14 cellular contexts compared by ENCODE assay signal in genomic region chr7:44378744-44379143, GRCh38. TPM values are rescaled to one million over a fixed set of nuclear protein-coding genes. Genes with fewer than 3 reads are reported as not detected.
A peak's percentile ranks its signal among the peaks of the same experiment; 100 is the strongest.
DNase-seq lines count a peak whose midpoint lies in the region; ATAC-seq and TF ChIP-seq lines count a peak whose summit lies in the region.
"Had no signal": no experiment of that assay in that cellular context is flagged by ENCODE, and none has a peak within 500 bp of the region (broad histone marks: within the 10 kb centered on the region; RNA-seq: fewer than 3 reads in every experiment).

No MANE protein-coding gene starts in this region.

- H3K14ac ChIP-seq in IMR-90 (replicated peaks; ENCODE audit: low read depth, low read length) = peak overlapping the region; percentile 89
- no peak overlapping the region for H3K14ac ChIP-seq in mesenchymal stem cell (ENCODE audit: low read length in 2 of 2)

- no CpG with 5 or more reads among the region's 3 CpGs for WGBS in IMR-90 (ENCODE audit: extremely low coverage in 2 of 2, insufficient read length in 1 of 2), 2 experiments
- WGBS in mesenchymal stem cell = 0% methylated on average over 2 of the region's 3 CpGs

- peaks cover 0 to 44% of the 10 kb centered on the region in 2 experiments; a peak in 2 of 4 replicates for H3K79me1 ChIP-seq in IMR-90 (ENCODE audit: low read depth in 1 of 2, low read length in 2 of 2)
- H3K79me1 ChIP-seq in mesenchymal stem cell (replicated peaks; ENCODE audit: low read length, poor library complexity, severe bottlenecking) = peaks cover 9% of the 10 kb centered on the region

- no peak overlapping the region for H3K4me3 Mint-ChIP-seq in CD4-positive, alpha-beta memory T cell
- H3K4me3 Mint-ChIP-seq in activated T-helper 2 cell treated with anti-CD3 and anti-CD28 coated beads, Interferon-gamma antibody, Interleukin-2, Interleukin-4, amounts not matched to agents 10 μg/mL and 5 μg/mL and 100 μg/mL, durations not matched to agents 14 hours and 24 hours and 36 hours (ENCODE audit: low read depth) = no peak overlapping the region
- H3K4me3 Mint-ChIP-seq: activated naive CD4-positive, alpha-beta T cell treated with anti-CD3 and anti-CD28 coated beads for 36 hours; nephron progenitor cell had no signal

- H2AK5ac ChIP-seq in IMR-90 (ENCODE audit: low read depth, low read length) (peak overlapping the region; percentile 95), mesenchymal stem cell (ENCODE audit: low read length, severe bottlenecking) (no peak overlapping the region)

- no peak for TF ChIP-seq RAD21 in IMR-90 (IDR thresholded peaks at IDR 0.05; ENCODE audit: low read length)

- 0 out of 2 replicates have a peak overlapping the region, but pooled peaks have one; percentile 56 for H4K5ac ChIP-seq in IMR-90 (ENCODE audit: low read depth, low read length)

- H3K27ac ChIP-seq in CD4-positive, alpha-beta memory T cell (ENCODE audit: low read depth, low read length) = no peak overlapping the region
- H3K27ac ChIP-seq in IMR-90 (ENCODE audit: insufficient read depth, low read length) = peak overlapping the region; percentile 65; the same call in 1 of the 2 replicates
- peak overlapping the region; percentile 59 for H3K27ac ChIP-seq in brain microvascular endothelial cell
- H3K27ac ChIP-seq in mesenchymal stem cell (ENCODE audit: low read length, poor library complexity, severe bottlenecking) = peak overlapping the region; percentile 71
- H3K27ac ChIP-seq in coronary artery = no peak overlapping the region
- H3K27ac ChIP-seq: upper lobe of right lung had no signal

- in situ Hi-C loops in IMR-90 (cut with MboI; ENCODE audit: low sequenced_read_pairs) = no loop called here
- in situ Hi-C loops in brain microvascular endothelial cell (cut with HindIII; ENCODE audit: low pct_ligation_motif_present, low sequenced_read_pairs) = no loop called here

- H3K4me1 Mint-ChIP-seq in CD4-positive, alpha-beta memory T cell = peaks cover 0 to 5% (median 2%) of the 10 kb centered on the region in 4 donors
- H3K4me1 Mint-ChIP-seq in activated T-helper 2 cell treated with anti-CD3 and anti-CD28 coated beads, Interferon-gamma antibody, Interleukin-2, Interleukin-4, amounts not matched to agents 10 μg/mL and 5 μg/mL and 100 μg/mL, durations not matched to agents 14 hours and 24 hours and 36 hours (ENCODE audit: low read depth) = no peaks in the 10 kb centered on the region
- H3K4me1 Mint-ChIP-seq: nephron progenitor cell had no signal

- H3K4ac ChIP-seq in IMR-90 (ENCODE audit: low read depth, low read length) (peak overlapping the region; percentile 91), mesenchymal stem cell (ENCODE audit: low read depth in 1 of 2, low read length in 2 of 2) (no peak overlapping the region)

- H3K36me3 Mint-ChIP-seq in CD4-positive, alpha-beta memory T cell = peaks cover 1 to 15% of the 10 kb centered on the region in 2 donors
- peaks cover 2% of the 10 kb centered on the region for H3K36me3 Mint-ChIP-seq in activated T-helper 2 cell treated with anti-CD3 and anti-CD28 coated beads, Interferon-gamma antibody, Interleukin-2, Interleukin-4, amounts not matched to agents 10 μg/mL and 5 μg/mL and 100 μg/mL, durations not matched to agents 14 hours and 24 hours and 36 hours (ENCODE audit: low read depth)

- H3K4me1 ChIP-seq in CD4-positive, alpha-beta memory T cell (ENCODE audit: insufficient read depth, low read length) = no peaks in the 10 kb centered on the region
- H3K4me1 ChIP-seq in IMR-90 (ENCODE audit: control insufficient read depth, insufficient read depth, low read length) = peaks cover 46% of the 10 kb centered on the region
- peaks cover 52% of the 10 kb centered on the region for H3K4me1 ChIP-seq in mesenchymal stem cell (ENCODE audit: control insufficient read depth, insufficient read depth, low read depth, low read length)
- H3K4me1 ChIP-seq: upper lobe of right lung had no signal

- POLR2A ChIA-PET in CD4-positive, alpha-beta memory T cell (lab: Charles Lee; ENCODE audit: partially characterized antibody) = no interaction called here
- POLR2A ChIA-PET in IMR-90 (lab: Charles Lee; ENCODE audit: unreplicated experiment) = no interaction called here

- H3K18ac ChIP-seq in IMR-90 (ENCODE audit: low read depth, low read length) = peak overlapping the region; percentile 68; the same call in 1 of the 2 replicates
- H3K18ac ChIP-seq in mesenchymal stem cell (ENCODE audit: low read depth in 1 of 2, low read length in 2 of 2) = no peak overlapping the region

- H3K23ac ChIP-seq in IMR-90 (ENCODE audit: low read depth, low read length) = no peak overlapping the region; the same call in 1 of the 2 replicates
- H3K23ac ChIP-seq in mesenchymal stem cell (ENCODE audit: low read length in 2 of 2) = no peak overlapping the region

- H3K27ac Mint-ChIP-seq in CD4-positive, alpha-beta memory T cell = peak overlapping the region in 6 of 7 donors; percentile 11 to 65 (median 45)
- no peak overlapping the region for H3K27ac Mint-ChIP-seq in activated T-helper 2 cell treated with anti-CD3 and anti-CD28 coated beads, Interferon-gamma antibody, Interleukin-2, Interleukin-4, amounts not matched to agents 10 μg/mL and 5 μg/mL and 100 μg/mL, durations not matched to agents 14 hours and 24 hours and 36 hours
- H3K27ac Mint-ChIP-seq: activated naive CD4-positive, alpha-beta T cell treated with anti-CD3 and anti-CD28 coated beads for 36 hours; nephron progenitor cell had no signal

- ATAC-seq in IMR-90 (ENCODE audit: low read depth) (peak; percentile 62), GM18858 (IDR thresholded peaks at IDR 0.05; ENCODE audit: unreplicated experiment) (no peak)
- ATAC-seq: upper lobe of right lung had no signal

- peak overlapping the region; percentile 74 to 94 for H4K8ac ChIP-seq in IMR-90 (ENCODE audit: low read depth in 2 of 2, low read length in 2 of 2)
- H4K8ac ChIP-seq in mesenchymal stem cell (ENCODE audit: low read length) = no peak overlapping the region

- no peak overlapping the region for H2AK9ac ChIP-seq in IMR-90 (replicated peaks; ENCODE audit: low read depth, low read length, poor library complexity)

- H3K36me3 ChIP-seq in CD4-positive, alpha-beta memory T cell (ENCODE audit: insufficient read depth, low read length) = no peaks in the 10 kb centered on the region
- no peaks in the 10 kb centered on the region for H3K36me3 ChIP-seq in IMR-90 (ENCODE audit: control insufficient read depth, insufficient read depth, low read length)
- no peaks in the 10 kb centered on the region for H3K36me3 ChIP-seq in brain microvascular endothelial cell (replicated peaks)
- peaks cover 0 to 29% of the 10 kb centered on the region in 2 experiments for H3K36me3 ChIP-seq in mesenchymal stem cell (ENCODE audit: control insufficient read depth in 1 of 2, insufficient read depth in 2 of 2, low read depth in 1 of 2, low read length in 2 of 2)

- no peak overlapping the region for H3K4me3 ChIP-seq in CD4-positive, alpha-beta memory T cell (ENCODE audit: low read length in 2 of 2)
- H3K4me3 ChIP-seq in IMR-90 (ENCODE audit: insufficient read depth, low read depth, low read length) (no peak overlapping the region), brain microvascular endothelial cell (ENCODE audit: low read depth, low read length) (no peak overlapping the region), mesenchymal stem cell (ENCODE audit: insufficient read depth in 1 of 2, low read depth in 1 of 2, low read length in 2 of 2) (no peak overlapping the region), coronary artery (no peak overlapping the region)
- H3K4me3 ChIP-seq: upper lobe of right lung had no signal

- H4K91ac ChIP-seq in IMR-90 (ENCODE audit: insufficient read depth, low read depth, low read length) (peak overlapping the region; percentile 79), mesenchymal stem cell (ENCODE audit: low read length) (no peak overlapping the region)

- H2BK15ac ChIP-seq in IMR-90 (ENCODE audit: low read depth, low read length) (peak overlapping the region; percentile 99), mesenchymal stem cell (ENCODE audit: low read depth, poor library complexity, severe bottlenecking) (no peak overlapping the region)

- H2BK12ac ChIP-seq in mesenchymal stem cell (ENCODE audit: low read length in 2 of 2) = peak overlapping the region in 1 of 2 experiments; percentile 23

- peak overlapping the region; percentile 37; the same call in 1 of the 2 replicates for H3K4me2 ChIP-seq in IMR-90 (ENCODE audit: low read depth, low read length)
- no peak overlapping the region for H3K4me2 ChIP-seq in mesenchymal stem cell (ENCODE audit: low read length, poor library complexity, severe bottlenecking)

- H2BK20ac ChIP-seq in IMR-90 (ENCODE audit: low read depth, low read length) = peak overlapping the region; percentile 89; the same call in 1 of the 2 replicates

- no peak overlapping the region for H3K9ac ChIP-seq in IMR-90 (ENCODE audit: low read depth, low read length)
- peak overlapping the region; percentile 17 for H3K9ac ChIP-seq in mesenchymal stem cell (ENCODE audit: low read length)

- H3K9me1 ChIP-seq in IMR-90 (ENCODE audit: insufficient read depth, low read length) = peaks cover 63% of the 10 kb centered on the region

- intact Hi-C loops in CD4-positive, alpha-beta memory T cell (cut with micrococcal nuclease) = no loop called here
- intact Hi-C loops in IMR-90 (cut with micrococcal nuclease) = no loop called here
- intact Hi-C loops in activated T-helper 2 cell treated with anti-CD3 and anti-CD28 coated beads, Interferon-gamma antibody, Interleukin-2, Interleukin-4, amounts not matched to agents 10 μg/mL and 5 μg/mL and 100 μg/mL, durations not matched to agents 14 hours and 24 hours and 36 hours (cut with micrococcal nuclease) = no loop called here

- H3K27me3 ChIP-seq in CD4-positive, alpha-beta memory T cell (ENCODE audit: insufficient read depth, low read length) = no peaks in the 10 kb centered on the region
- H3K27me3 ChIP-seq in IMR-90 (ENCODE audit: control insufficient read depth, insufficient read depth, low read length) (no peaks in the 10 kb centered on the region), brain microvascular endothelial cell (replicated peaks) (no peaks in the 10 kb centered on the region), mesenchymal stem cell (ENCODE audit: control insufficient read depth in 1 of 2, insufficient read depth in 1 of 2, low read length in 2 of 2) (no peaks in the 10 kb centered on the region)
- H3K27me3 ChIP-seq: upper lobe of right lung had no signal

- H2BK5ac ChIP-seq in IMR-90 (ENCODE audit: low read depth, low read length, poor library complexity, severe bottlenecking) (peak overlapping the region; percentile 94), mesenchymal stem cell (ENCODE audit: low read depth, low read length, poor library complexity, severe bottlenecking) (no peak overlapping the region)

- CTCF ChIA-PET in CD4-positive, alpha-beta memory T cell (lab: Charles Lee; ENCODE audit: partially characterized antibody) = no interaction called here
- CTCF ChIA-PET in IMR-90 (lab: Yijun Ruan, JAX) = no interaction called here

- dilution Hi-C loops in IMR-90 (cut with HindIII; ENCODE audit: low sequenced_read_pairs, unreplicated experiment) = no loop called here

- BruUV-seq in IMR-90 (replicated peaks; lab: Mats Ljungman, UMichigan) = no TSS peak

- H2BK120ac ChIP-seq in IMR-90 (ENCODE audit: low read depth, low read length) (peak overlapping the region; percentile 95; the same call in 1 of the 2 replicates), mesenchymal stem cell (ENCODE audit: low read depth, low read length) (peak overlapping the region; percentile 85)

- H4K20me1 ChIP-seq in IMR-90 (ENCODE audit: insufficient read depth, low read length) = peaks cover 8% of the 10 kb centered on the region; the same call in 1 of the 2 replicates

- no peak overlapping the region for H2AFZ ChIP-seq in IMR-90 (replicated peaks; ENCODE audit: low read length, poor library complexity)
- no peak overlapping the region for H2AFZ ChIP-seq in mesenchymal stem cell (ENCODE audit: low read depth, low read length)

- H3K27me3 Mint-ChIP-seq in CD4-positive, alpha-beta memory T cell = no peaks in the 10 kb centered on the region
- H3K27me3 Mint-ChIP-seq in activated T-helper 2 cell treated with anti-CD3 and anti-CD28 coated beads, Interferon-gamma antibody, Interleukin-2, Interleukin-4, amounts not matched to agents 10 μg/mL and 5 μg/mL and 100 μg/mL, durations not matched to agents 14 hours and 24 hours and 36 hours (ENCODE audit: low read depth) = no peaks in the 10 kb centered on the region

- no peak for TF ChIP-seq POLR2A in IMR-90 (IDR thresholded peaks at IDR 0.05; ENCODE audit: low read depth, low read length)

- no peak for DNase-seq in CD4-positive, alpha-beta memory T cell
- DNase-seq in IMR-90 = peak; percentile 92
- DNase-seq in brain microvascular endothelial cell = peak; percentile 87
- peak; percentile 89 for DNase-seq in mesenchymal stem cell
- no peak for DNase-seq in activated T-helper 2 cell treated with anti-CD3 and anti-CD28 coated beads, Interferon-gamma antibody, Interleukin-2, Interleukin-4, amounts not matched to agents 10 μg/mL and 5 μg/mL and 100 μg/mL, durations not matched to agents 14 hours and 24 hours and 36 hours (ENCODE audit: low spot score)
- DNase-seq in coronary artery (ENCODE audit: low spot score) = no peak
- no peak for DNase-seq in T-helper 2 cell
- DNase-seq: activated naive CD4-positive, alpha-beta T cell treated with anti-CD3 and anti-CD28 coated beads for 36 hours; KBM-7; NCI-H524; nephron progenitor cell; stimulated activated CD4-positive, alpha-beta T cell treated with anti-CD3 and anti-CD28 coated beads, Interleukin-4, amount 100 ng/mL, for 4 hours; upper lobe of right lung had no signal

- H3K56ac ChIP-seq in IMR-90 (ENCODE audit: extremely low read depth, insufficient read depth, low read length) = no peak overlapping the region; the same call in 1 of the 2 replicates

- H3K9me3 Mint-ChIP-seq in CD4-positive, alpha-beta memory T cell = no peaks in the 10 kb centered on the region
- H3K9me3 Mint-ChIP-seq in activated T-helper 2 cell treated with anti-CD3 and anti-CD28 coated beads, Interferon-gamma antibody, Interleukin-2, Interleukin-4, amounts not matched to agents 10 μg/mL and 5 μg/mL and 100 μg/mL, durations not matched to agents 14 hours and 24 hours and 36 hours = no peaks in the 10 kb centered on the region
- H3K9me3 Mint-ChIP-seq: activated naive CD4-positive, alpha-beta T cell treated with anti-CD3 and anti-CD28 coated beads for 36 hours; nephron progenitor cell had no signal

- no peaks in the 10 kb centered on the region for H3K9me3 ChIP-seq in CD4-positive, alpha-beta memory T cell (ENCODE audit: control insufficient read depth in 1 of 2, low read length in 2 of 2)
- H3K9me3 ChIP-seq in IMR-90 (ENCODE audit: control insufficient read depth, insufficient read depth, low read length) = no peaks in the 10 kb centered on the region
- H3K9me3 ChIP-seq in mesenchymal stem cell (ENCODE audit: control insufficient read depth, low read length) = no peaks in the 10 kb centered on the region
- H3K9me3 ChIP-seq: upper lobe of right lung had no signal

- TF ChIP-seq CTCF in IMR-90 (conservative IDR thresholded peaks at IDR 0.05; ENCODE audit: low read depth, low read length) (no peak; the same call in 1 of the 2 replicates), brain microvascular endothelial cell (IDR thresholded peaks at IDR 0.05; ENCODE audit: low read depth, low read length, missing control alignments) (peak; percentile 18), coronary artery (IDR thresholded peaks at IDR 0.05) (no peak)

RNA-seq across cellular contexts. Expression of gene CAMK2B, which starts 53.4 kb away (rescaled TPM):
- total RNA-seq in CD4-positive, alpha-beta memory T cell = not detected
- polyA plus RNA-seq in CD4-positive, alpha-beta memory T cell = not detected
- total RNA-seq in IMR-90 (2012; rRNA removed) = 0.18 and 0.28 TPM in 2 replicates
- 0.14 and 0.36 TPM in 2 replicates for polyA plus RNA-seq in IMR-90 (2012; rRNA removed)
- polyA plus RNA-seq in IMR-90 (2012; cell fraction: cytosol; rRNA removed) = 0.11 and 0.74 TPM in 2 replicates
- polyA plus RNA-seq in IMR-90 (2012; cell fraction: nucleus; rRNA removed; ENCODE audit: low replicate concordance) = 0.57 and 1.0 TPM in 2 replicates
- polyA plus RNA-seq in mesenchymal stem cell (2013, experiment 1 of 2) = 0.04 TPM
- 0.12 TPM for polyA plus RNA-seq in mesenchymal stem cell (2013, experiment 2 of 2)
- 1.9 and 2.1 TPM in 2 replicates for total RNA-seq in activated T-helper 2 cell treated with anti-CD3 and anti-CD28 coated beads, Interferon-gamma antibody, Interleukin-2, Interleukin-4, amounts not matched to agents 10 μg/mL and 5 μg/mL and 100 μg/mL, durations not matched to agents 14 hours and 24 hours and 36 hours

Comparison
In these comparisons a context has a peak if more than half of its experiments do, and no peak if none do; other contexts are left out.
1. DNase-seq: peak in IMR-90 (single experiment), brain microvascular endothelial cell (single experiment) and mesenchymal stem cell (single experiment); none in CD4-positive, alpha-beta memory T cell (0 of 5), activated T-helper 2 cell treated with anti-CD3 and anti-CD28 coated beads, Interferon-gamma antibody, Interleukin-2, Interleukin-4, amounts not matched to agents 10 μg/mL and 5 μg/mL and 100 μg/mL, durations not matched to agents 14 hours and 24 hours and 36 hours (single experiment), coronary artery (single experiment) and T-helper 2 cell (0 of 5).
2. H3K27ac ChIP-seq: peak in IMR-90 (single experiment), brain microvascular endothelial cell (single experiment) and mesenchymal stem cell (single experiment); none in CD4-positive, alpha-beta memory T cell (single experiment) and coronary artery (0 of 2).